ENCODE assay signal across 21 cellular contexts in genomic region chr5:145793574-145793973, GRCh38.
"Had no signal": no experiment of that assay in that cellular context is flagged by ENCODE, and none has a peak within 500 bp of the region (broad histone marks: within the 10 kb centered on the region; RNA-seq: fewer than 3 reads in every experiment).

No MANE protein-coding gene starts in this region.

- H3K27ac ChIP-seq: KMS-11, RWPE1 had no signal

- H3K4me2 ChIP-seq: KMS-11 had no signal

- ATAC-seq: HepG2, K562, Panc1 had no signal

- H3K4me3 ChIP-seq: K562 had no signal

- H3K9ac ChIP-seq: KMS-11 had no signal

- DNase-seq: IMR-90, Kasumi-1, MM.1S, NCI-H1092 treated with DMSO at 0.1 percent for 48 hours, NCI-H1436, NCI-H187, NCI-H2029, NCI-H2081 treated with DMSO at 0.1 percent for 48 hours, NCI-H2171, NCI-H226, NCI-H446, NCI-H510A, NCI-H524 treated with DMSO at 0.1 percent for 48 hours, NCI-H69, NCI-H774, SHP77 had no signal
